Comparison of ENCODE assay signal across 1 cellular context in genomic region chr12:95986635-95987535, GRCh38.
TF ChIP-seq lines count a peak whose summit lies in the region.

No MANE protein-coding gene starts in this region.

TF ChIP-seq in H1, 55 proteins besides CTCF, POLR2A, EP300 and RAD21:
- TF ChIP-seq PHF8 (conservative IDR thresholded peaks at IDR 0.05; ENCODE audit: low read depth, low read length), result no peak
- no peak for TF ChIP-seq CEBPB (IDR thresholded peaks at IDR 0.05; ENCODE audit: low read depth, low read length)
- peak; percentile 53 for TF ChIP-seq CTBP2 (IDR thresholded peaks at IDR 0.05; ENCODE audit: borderline replicate concordance, insufficient read depth, insufficient read length, low read length)
- no peak for TF ChIP-seq ZNF274 (IDR thresholded peaks at IDR 0.05; ENCODE audit: borderline replicate concordance, extremely low read depth, low read length)
- TF ChIP-seq SUZ12 (IDR thresholded peaks at IDR 0.05; ENCODE audit: low read length), result no peak
- TF ChIP-seq JUND (IDR thresholded peaks at IDR 0.05; ENCODE audit: low read length), result no peak
